11 cellular contexts compared by ENCODE assay signal in genomic region chr17:31319253-31319661, GRCh38. TPM values are rescaled to one million over a fixed set of nuclear protein-coding genes. Genes with fewer than 3 reads are reported as not detected.
DNase-seq lines count a peak whose midpoint lies in the region; ATAC-seq, FAIRE-seq and TF ChIP-seq lines count a peak whose summit lies in the region.
"Had no signal": no experiment of that assay in that cellular context is flagged by ENCODE, and none has a peak within 500 bp of the region (broad histone marks: within the 10 kb centered on the region; RNA-seq: fewer than 3 reads in every experiment).

No MANE protein-coding gene starts in this region.

- H3K9me3 ChIP-seq in liver (ENCODE audit: control insufficient read depth in 4 of 4, low read length in 3 of 4): no peaks in the 10 kb centered on the region
- H3K9me3 ChIP-seq in HepG2 (ENCODE audit: low read length): no peaks in the 10 kb centered on the region
- H3K9me3 ChIP-seq in Peyer's patch: no peaks in the 10 kb centered on the region
- H3K9me3 ChIP-seq in gastroesophageal sphincter: no peaks in the 10 kb centered on the region

- intact Hi-C loops in HepG2 (cut with micrococcal nuclease; ENCODE audit: unreplicated experiment): no loop called here

- H3K4me3 ChIP-seq in liver (ENCODE audit: low read depth in 1 of 3, low read length in 3 of 3) (no peak overlapping the region), HepG2 (replicated peaks in 1 of 3; ENCODE audit: insufficient read depth in 1 of 3, low read depth in 2 of 3, low read length in 3 of 3) (no peak overlapping the region), Peyer's patch (peak overlapping the region in 3 of 4 donors; percentile 31 to 36 (median 33)), gastroesophageal sphincter (peak overlapping the region in 1 of 2 donors; percentile 23)

- no peak for ATAC-seq in HepG2
- no peak for ATAC-seq in GM21515 (IDR thresholded peaks at IDR 0.05; ENCODE audit: unreplicated experiment)
- no peak for ATAC-seq in gastroesophageal sphincter

- H3K4me1 ChIP-seq in liver (ENCODE audit: control insufficient read depth in 4 of 4, insufficient read depth in 4 of 4, low read length in 3 of 4): no peaks in the 10 kb centered on the region
- H3K4me1 ChIP-seq in HepG2 (ENCODE audit: insufficient read depth, low read length): no peaks in the 10 kb centered on the region
- peaks cover 0 to 13% (median 0%) of the 10 kb centered on the region in 4 donors for H3K4me1 ChIP-seq in Peyer's patch
- no peaks in the 10 kb centered on the region for H3K4me1 ChIP-seq in gastroesophageal sphincter

- H3K4me2 ChIP-seq in HepG2 (ENCODE audit: low read depth, low read length): no peak overlapping the region

- no peaks in the 10 kb centered on the region for H3K79me2 ChIP-seq in HepG2 (ENCODE audit: insufficient read depth, low read length)

- in situ Hi-C loops in HepG2 (cut with HindIII; ENCODE audit: extremely low pct_ligation_motif_present, low pct_unique_long_range_greater_than_20kb): no loop called here

- TF ChIP-seq EP300 in HepG2 (IDR thresholded peaks at IDR 0.05; ENCODE audit: low read depth in 2 of 2, low read length in 2 of 2): no peak
- TF ChIP-seq EP300 in HepG2 (CRISPR knock-in tag; IDR thresholded peaks at IDR 0.05; ENCODE audit: borderline replicate concordance): no peak
- TF ChIP-seq EP300 in gastroesophageal sphincter (IDR thresholded peaks at IDR 0.05): no peak

- peak overlapping the region; percentile 49 to 57 for H3K27ac ChIP-seq in liver (ENCODE audit: low read depth in 1 of 2, low read length in 2 of 2)
- no peak overlapping the region for H3K27ac ChIP-seq in HepG2 (ENCODE audit: extremely low read length, insufficient read depth, low read length)
- peak overlapping the region; percentile 71 to 80 (median 77) for H3K27ac ChIP-seq in Peyer's patch
- peak overlapping the region in 2 of 4 donors; percentile 46 to 59 for H3K27ac ChIP-seq in gastroesophageal sphincter

- no TSS peak for BruUV-seq in HepG2 (replicated peaks; lab: Mats Ljungman, UMichigan)

- TF ChIP-seq CTCF in liver (IDR thresholded peaks at IDR 0.05; ENCODE audit: low read depth, low read length, missing input control): no peak
- TF ChIP-seq CTCF in HepG2 (CRISPR knock-in tag; IDR thresholded peaks at IDR 0.05): no peak
- no peak for TF ChIP-seq CTCF in Peyer's patch (IDR thresholded peaks at IDR 0.05)
- no peak for TF ChIP-seq CTCF in gastroesophageal sphincter (IDR thresholded peaks at IDR 0.05)

- H4K20me1 ChIP-seq in HepG2 (ENCODE audit: insufficient read depth, low read length): no peaks in the 10 kb centered on the region

- H3K36me3 ChIP-seq in liver (ENCODE audit: control insufficient read depth in 4 of 4, insufficient read depth in 3 of 4, low read depth in 1 of 4, low read length in 3 of 4): no peaks in the 10 kb centered on the region
- no peaks in the 10 kb centered on the region; a peak in 1 of 5 replicates for H3K36me3 ChIP-seq in HepG2 (replicated peaks in 1 of 2; ENCODE audit: control insufficient read depth in 1 of 2, insufficient read depth in 2 of 2, low read length in 2 of 2)
- H3K36me3 ChIP-seq in Peyer's patch: no peaks in the 10 kb centered on the region
- H3K36me3 ChIP-seq in gastroesophageal sphincter: no peaks in the 10 kb centered on the region

- TF ChIP-seq POLR2A in HepG2 (IDR thresholded peaks at IDR 0.05; ENCODE audit: insufficient read depth in 1 of 2, low read depth in 2 of 2, low read length in 2 of 2) (no peak), Peyer's patch (IDR thresholded peaks at IDR 0.05) (no peak), gastroesophageal sphincter (IDR thresholded peaks at IDR 0.05) (no peak)

- H3K9ac ChIP-seq in liver (ENCODE audit: low read depth in 1 of 2, low read length in 2 of 2) (peak overlapping the region in 1 of 2 donors; percentile 74), HepG2 (ENCODE audit: insufficient read depth, low read depth, low read length) (no peak overlapping the region)

- POLR2A ChIA-PET in HepG2 (lab: Yijun Ruan, JAX): no interaction called here

- 81% methylated on average over 2 of the region's 2 CpGs for WGBS in liver
- WGBS in HepG2 (ENCODE audit: low lambda C conversion rate): 95% methylated on average over 2 of the region's 2 CpGs
- WGBS in gastroesophageal sphincter (ENCODE audit: low coverage in 1 of 2), 2 donors: 70 to 100% methylated on average over 2 of the region's 2 CpGs

- TF ChIP-seq RAD21 in liver (IDR thresholded peaks at IDR 0.05) (no peak), HepG2 (CRISPR knock-in tag; IDR thresholded peaks at IDR 0.05) (no peak)

- H3K27me3 ChIP-seq in liver (ENCODE audit: control insufficient read depth in 4 of 4, insufficient read depth in 4 of 4, low read length in 3 of 4) (no peaks in the 10 kb centered on the region), HepG2 (ENCODE audit: control insufficient read depth in 1 of 2, insufficient read depth in 2 of 2, low read length in 2 of 2) (no peaks in the 10 kb centered on the region), Peyer's patch (no peaks in the 10 kb centered on the region), gastroesophageal sphincter (no peaks in the 10 kb centered on the region)

- FAIRE-seq in HepG2 (lab: Jason Lieb, UNC): no peak

- H2AFZ ChIP-seq in HepG2 (ENCODE audit: low read length): no peak overlapping the region

- CTCF ChIA-PET in HepG2 (lab: Yijun Ruan, JAX; ENCODE audit: low intra/inter-chr PET ratio, low total read pairs): no interaction called here

- DNase-seq in HepG2 (ENCODE audit: low spot score) (no peak), Peyer's patch (no peak), germinal center (ENCODE audit: low spot score) (peak; percentile 30), inferior parietal cortex (ENCODE audit: extremely low spot score) (no peak), NCI-H1092 treated with DMSO at 0.1 percent for 48 hours (lab: John Stamatoyannopoulos, UW) (no peak)
- DNase-seq: COR-L47; NCI-H82; stimulated activated CD4-positive, alpha-beta T cell treated with anti-CD3 and anti-CD28 coated beads, Interleukin-2, amount 100 ng/mL, for 48 hours had no signal

RNA-seq across cellular contexts. Expression of gene EVI2A, which starts 2.2 kb away (rescaled TPM):
- total RNA-seq in liver (1 to 10 TPM; 2.1 to 2.8 TPM), HepG2 (2016; rRNA removed; fragmentation: Illumina TruSeq; extraction: Trizol) (not detected in 2 replicates), Peyer's patch (10 to 100 TPM in 1 of 4 donors, 1 to 10 TPM in 2, not detected in 1; 1.4 to 12.4 (median 5.8) TPM), gastroesophageal sphincter (10 to 100 TPM in 1 of 4 donors, 1 to 10 TPM in 2, under 1 TPM in 1; 0.31 to 13.6 (median 5.3) TPM)
- polyA plus RNA-seq in liver (1 to 10 TPM; 1.1 to 2.0 TPM), HepG2 (2011; rRNA removed) (not detected in 2 replicates)
- not detected in 2 replicates for total RNA-seq in HepG2 (2016; cell fraction: cytosol; rRNA removed; fragmentation: Illumina TruSeq; extraction: Trizol; ENCODE audit: low read depth)
- not detected in 2 replicates for total RNA-seq in HepG2 (2016; cell fraction: insoluble cytoplasmic fraction; rRNA removed; fragmentation: Illumina TruSeq; extraction: Trizol)
- total RNA-seq in HepG2 (2016; cell fraction: membrane; rRNA removed; fragmentation: Illumina TruSeq; extraction: Trizol): not detected in 2 replicates
- not detected in 2 replicates for total RNA-seq in HepG2 (2016; cell fraction: nucleus; rRNA removed; fragmentation: Illumina TruSeq; extraction: Trizol)
- polyA plus RNA-seq in HepG2 (2011; cell fraction: cytosol; rRNA removed): not detected in 2 replicates
- not detected in 2 replicates for polyA plus RNA-seq in HepG2 (2011; cell fraction: nucleus; rRNA removed)
- polyA plus RNA-seq in HepG2 (2012): not detected in 2 replicates
- not detected in 2 replicates for polyA plus RNA-seq in HepG2 (2016; cell fraction: cytosol; fragmentation: Illumina TruSeq; extraction: Trizol; ENCODE audit: low read depth)
- not detected in 2 replicates for polyA plus RNA-seq in HepG2 (2016; cell fraction: insoluble cytoplasmic fraction; fragmentation: Illumina TruSeq; extraction: Trizol; ENCODE audit: low read depth)
- not detected in 2 replicates for polyA plus RNA-seq in HepG2 (2016; cell fraction: membrane; fragmentation: Illumina TruSeq; extraction: Trizol; ENCODE audit: low read depth)
- polyA plus RNA-seq in HepG2 (2016; cell fraction: nucleus; fragmentation: Illumina TruSeq; extraction: Trizol; ENCODE audit: insufficient read depth, low read depth): not detected in 2 replicates
- not detected in 2 replicates for polyA minus RNA-seq in HepG2 (2011; rRNA and poly(A)+ RNA removed; ENCODE audit: low replicate concordance)
- not detected in 2 replicates for polyA minus RNA-seq in HepG2 (2011; cell fraction: cytosol; rRNA and poly(A)+ RNA removed)
- polyA minus RNA-seq in HepG2 (2011; cell fraction: nucleus; rRNA and poly(A)+ RNA removed): not detected in 2 replicates

RNA-seq across cellular contexts. Expression of gene EVI2B, which starts 5.4 kb away (rescaled TPM):
- total RNA-seq in liver (1 to 10 TPM; 2.8 to 3.5 TPM), HepG2 (2016; rRNA removed; fragmentation: Illumina TruSeq; extraction: Trizol) (not detected in 2 replicates), Peyer's patch (10 to 100 TPM in 2 of 4 donors, 1 to 10 TPM in 2; 5.6 to 70.1 (median 8.7) TPM), gastroesophageal sphincter (10 to 100 TPM in 2 of 4 donors, 1 to 10 TPM in 2; 3.1 to 12.7 (median 8.9) TPM)
- polyA plus RNA-seq in liver (1 to 10 TPM; 4.0 to 5.8 TPM), HepG2 (2011; rRNA removed) (not detected in 2 replicates)
- total RNA-seq in HepG2 (2016; cell fraction: cytosol; rRNA removed; fragmentation: Illumina TruSeq; extraction: Trizol; ENCODE audit: low read depth): not detected in 2 replicates
- not detected in 2 replicates for total RNA-seq in HepG2 (2016; cell fraction: insoluble cytoplasmic fraction; rRNA removed; fragmentation: Illumina TruSeq; extraction: Trizol)
- not detected in 2 replicates for total RNA-seq in HepG2 (2016; cell fraction: membrane; rRNA removed; fragmentation: Illumina TruSeq; extraction: Trizol)
- not detected in 2 replicates for total RNA-seq in HepG2 (2016; cell fraction: nucleus; rRNA removed; fragmentation: Illumina TruSeq; extraction: Trizol)
- not detected in 2 replicates for polyA plus RNA-seq in HepG2 (2011; cell fraction: cytosol; rRNA removed)
- not detected in 2 replicates for polyA plus RNA-seq in HepG2 (2011; cell fraction: nucleus; rRNA removed)
- polyA plus RNA-seq in HepG2 (2012): not detected in 2 replicates
- not detected in 2 replicates for polyA plus RNA-seq in HepG2 (2016; cell fraction: cytosol; fragmentation: Illumina TruSeq; extraction: Trizol; ENCODE audit: low read depth)
- not detected in 2 replicates for polyA plus RNA-seq in HepG2 (2016; cell fraction: insoluble cytoplasmic fraction; fragmentation: Illumina TruSeq; extraction: Trizol; ENCODE audit: low read depth)
- polyA plus RNA-seq in HepG2 (2016; cell fraction: membrane; fragmentation: Illumina TruSeq; extraction: Trizol; ENCODE audit: low read depth): not detected in 2 replicates
- not detected in 2 replicates for polyA plus RNA-seq in HepG2 (2016; cell fraction: nucleus; fragmentation: Illumina TruSeq; extraction: Trizol; ENCODE audit: insufficient read depth, low read depth)
- not detected in 2 replicates for polyA minus RNA-seq in HepG2 (2011; rRNA and poly(A)+ RNA removed; ENCODE audit: low replicate concordance)
- polyA minus RNA-seq in HepG2 (2011; cell fraction: cytosol; rRNA and poly(A)+ RNA removed): not detected in 2 replicates
- polyA minus RNA-seq in HepG2 (2011; cell fraction: nucleus; rRNA and poly(A)+ RNA removed): 0.13 TPM in 1 of 2 replicates, not detected in the other

RNA-seq across cellular contexts. Expression of gene OMG, which starts 22.2 kb away (rescaled TPM):
- total RNA-seq in liver: under 1 TPM; 0.05 to 0.25 TPM
- 1 to 10 TPM in 1 of 2 donors, under 1 TPM in 1; 0.13 to 2.1 TPM for polyA plus RNA-seq in liver
- total RNA-seq in HepG2 (2016; rRNA removed; fragmentation: Illumina TruSeq; extraction: Trizol): not detected in 2 replicates
- not detected in 2 replicates for total RNA-seq in HepG2 (2016; cell fraction: cytosol; rRNA removed; fragmentation: Illumina TruSeq; extraction: Trizol; ENCODE audit: low read depth)
- not detected in 2 replicates for total RNA-seq in HepG2 (2016; cell fraction: insoluble cytoplasmic fraction; rRNA removed; fragmentation: Illumina TruSeq; extraction: Trizol)
- total RNA-seq in HepG2 (2016; cell fraction: membrane; rRNA removed; fragmentation: Illumina TruSeq; extraction: Trizol): not detected in 2 replicates
- total RNA-seq in HepG2 (2016; cell fraction: nucleus; rRNA removed; fragmentation: Illumina TruSeq; extraction: Trizol): not detected in 2 replicates
- not detected in 2 replicates for polyA plus RNA-seq in HepG2 (2011; rRNA removed)
- polyA plus RNA-seq in HepG2 (2011; cell fraction: cytosol; rRNA removed): not detected in 2 replicates
- not detected in 2 replicates for polyA plus RNA-seq in HepG2 (2011; cell fraction: nucleus; rRNA removed)
- polyA plus RNA-seq in HepG2 (2012): 0.24 TPM in 1 of 2 replicates, not detected in the other
- not detected in 2 replicates for polyA plus RNA-seq in HepG2 (2016; cell fraction: cytosol; fragmentation: Illumina TruSeq; extraction: Trizol; ENCODE audit: low read depth)
- polyA plus RNA-seq in HepG2 (2016; cell fraction: insoluble cytoplasmic fraction; fragmentation: Illumina TruSeq; extraction: Trizol; ENCODE audit: low read depth): not detected in 2 replicates
- polyA plus RNA-seq in HepG2 (2016; cell fraction: membrane; fragmentation: Illumina TruSeq; extraction: Trizol; ENCODE audit: low read depth): not detected in 2 replicates
- not detected in 2 replicates for polyA plus RNA-seq in HepG2 (2016; cell fraction: nucleus; fragmentation: Illumina TruSeq; extraction: Trizol; ENCODE audit: insufficient read depth, low read depth)
- polyA minus RNA-seq in HepG2 (2011; rRNA and poly(A)+ RNA removed; ENCODE audit: low replicate concordance): not detected in 2 replicates
- not detected in 2 replicates for polyA minus RNA-seq in HepG2 (2011; cell fraction: cytosol; rRNA and poly(A)+ RNA removed)
- polyA minus RNA-seq in HepG2 (2011; cell fraction: nucleus; rRNA and poly(A)+ RNA removed): 0.37 TPM in 1 of 2 replicates, not detected in the other
- total RNA-seq in Peyer's patch: not detected
- not detected for total RNA-seq in gastroesophageal sphincter

Comparison
In these comparisons a context has a peak if more than half of its experiments do, and no peak if none do; other contexts are left out.
1. H3K4me3 ChIP-seq: peak in Peyer's patch (3 of 4); none in liver (0 of 3) and HepG2 (0 of 3).